Comparison of ENCODE assay signal across 25 cellular contexts in the genomic region with DNA sequence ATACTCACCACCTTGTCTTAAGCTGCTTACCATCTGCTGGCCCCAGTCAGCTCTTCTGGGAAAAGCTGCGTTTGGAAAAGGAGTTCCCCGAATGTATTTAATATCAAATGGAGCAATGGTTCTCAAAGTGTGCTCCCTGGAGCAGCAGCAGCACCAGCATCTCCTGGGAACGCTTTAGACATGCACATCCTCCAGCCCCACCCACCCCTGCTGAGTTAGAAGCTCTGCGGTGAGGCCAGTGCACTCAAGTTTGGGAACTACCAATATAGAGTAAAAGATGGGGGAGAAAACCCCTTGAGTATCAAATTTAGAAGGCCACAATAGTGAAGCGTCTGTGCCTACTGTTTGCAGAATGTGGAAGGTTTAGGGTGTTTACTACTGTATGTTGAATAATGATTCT.
"Had no signal": no experiment of that assay in that cellular context is flagged by ENCODE, and none has a peak within 500 bp of the region (broad histone marks: within the 10 kb centered on the region; RNA-seq: fewer than 3 reads in every experiment).

No MANE protein-coding gene starts in this region.

- H3K36me3 ChIP-seq: MG63 had no signal

- H3K27me3 ChIP-seq: MG63 had no signal

- DNase-seq: activated CD4-positive, alpha-beta memory T cell treated with anti-CD3 and anti-CD28 coated beads for 36 hours; activated CD4-positive, alpha-beta T cell treated with anti-CD3 and anti-CD28 coated beads, Interleukin-2, amount 10 ng/mL, durations not matched to agents 7 days and 5 days; activated CD4-positive, CD25-positive, alpha-beta regulatory T cell; activated CD8-positive, alpha-beta memory T cell treated with anti-CD3 and anti-CD28 coated beads for 24 hours; activated effector memory CD4-positive, alpha-beta T cell treated with anti-CD3 and anti-CD28 coated beads, Interleukin-2, amount 50 U/mL, for 16 hours; activated naive CD4-positive, alpha-beta T cell treated with Interleukin-2 at 50 U/mL for 16 hours; activated naive CD8-positive, alpha-beta T cell treated with anti-CD3 and anti-CD28 coated beads, Interleukin-2, amount 50 U/mL, for 24 hours; activated T-cell treated with anti-CD3 and anti-CD28 coated beads, Interleukin-2, amount 50 U/mL, for 4 hours; amygdala; MG63; MV-4-11; NCI-H1092 treated with DMSO at 0.1 percent for 48 hours; NCI-H1436; NCI-H1694 treated with DMSO at 0.1 percent for 48 hours; NCI-H2029 treated with DMSO at 0.1 percent for 48 hours; NCI-H345; NCI-H510A; NCI-H526 treated with DMSO at 0.1 percent for 48 hours; SIG-M5; T-cell; T-helper 2 cell; T1000 had no signal

- H3K4me3 ChIP-seq: MG63 had no signal

- H3K9ac ChIP-seq: KMS-11 had no signal

- FAIRE-seq: TTC549 had no signal

- H3K27ac ChIP-seq: KMS-11 had no signal

- H3K4me2 ChIP-seq: KMS-11 had no signal

- ATAC-seq: activated naive CD4-positive, alpha-beta T cell treated with anti-CD3 and anti-CD28 coated beads, Interleukin-2, amount 50 U/mL, for 72 hours; activated naive CD8-positive, alpha-beta T cell treated with anti-CD3 and anti-CD28 coated beads, Interleukin-2, amount 50 U/mL, for 24 hours; activated T-cell treated with anti-CD3 and anti-CD28 coated beads, Interleukin-2, amount 50 U/mL, for 4 hours; T-cell had no signal

- H3K9me3 ChIP-seq: MG63 had no signal
